ENCODE assay signal across 8 cellular contexts in the genomic region with DNA sequence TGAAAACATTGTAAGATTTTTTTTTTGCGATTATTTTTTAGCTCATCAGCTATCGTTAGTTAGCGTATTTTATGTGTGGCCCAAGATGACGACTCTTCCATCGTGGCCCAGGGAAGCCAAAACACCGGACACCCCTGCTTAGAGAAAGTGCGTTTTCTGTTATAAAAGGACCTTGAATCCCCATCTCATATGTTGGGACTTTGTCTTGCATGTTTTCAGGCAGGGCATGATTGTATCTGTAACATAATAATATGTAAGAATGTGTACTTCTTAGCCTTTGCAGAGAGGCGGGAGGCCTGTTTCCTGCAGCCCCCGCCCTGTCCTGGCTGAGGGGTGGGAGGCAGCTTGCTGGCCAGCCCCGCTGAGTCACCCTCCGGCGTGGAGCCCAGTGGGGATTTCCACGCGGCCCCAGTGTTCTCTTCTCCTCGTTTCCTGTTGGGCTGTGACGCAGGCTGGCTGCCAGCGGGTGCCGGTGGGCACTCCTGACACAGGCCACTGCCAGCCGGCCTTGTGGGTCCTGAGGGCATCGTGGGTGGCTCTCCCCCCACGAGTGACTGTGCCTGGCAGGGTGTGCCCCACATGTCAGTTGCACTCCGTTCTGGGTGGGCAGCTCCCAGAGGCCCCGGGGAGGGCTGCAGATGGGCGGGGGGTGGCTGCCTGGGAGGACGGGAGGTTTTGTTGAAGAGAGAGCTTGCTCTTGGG. TPM values are rescaled to one million over a fixed set of nuclear protein-coding genes. Genes with fewer than 3 reads are reported as not detected.
A peak's percentile ranks its signal among the peaks of the same experiment; 100 is the strongest.
DNase-seq lines count a peak whose midpoint lies in the region; ATAC-seq and TF ChIP-seq lines count a peak whose summit lies in the region.

No MANE protein-coding gene starts in this region.

- H3K27me3 Mint-ChIP-seq in activated CD8-positive, alpha-beta T cell treated with anti-CD3 and anti-CD28 coated beads for 36 hours, result no peaks in the 10 kb centered on the region
- peaks cover 3% of the 10 kb centered on the region for H3K27me3 Mint-ChIP-seq in dendritic cell treated with granulocyte-macrophage colony-stimulating factor and Interleukin-4, amounts not matched to agents 40 ng/mL and 50 ng/mL, for 4 days
- H3K27me3 Mint-ChIP-seq in mesothelial cell of epicardium (ENCODE audit: low read depth), result no peaks in the 10 kb centered on the region

- H3K36me3 Mint-ChIP-seq in activated CD8-positive, alpha-beta T cell treated with anti-CD3 and anti-CD28 coated beads for 36 hours (ENCODE audit: low read depth), result peaks cover 7% of the 10 kb centered on the region
- H3K36me3 Mint-ChIP-seq in dendritic cell treated with granulocyte-macrophage colony-stimulating factor and Interleukin-4, amounts not matched to agents 40 ng/mL and 50 ng/mL, for 4 days (ENCODE audit: low read depth), result no peaks in the 10 kb centered on the region
- no peaks in the 10 kb centered on the region for H3K36me3 Mint-ChIP-seq in mesothelial cell of epicardium

- ATAC-seq in GM18861 (IDR thresholded peaks at IDR 0.05; ENCODE audit: unreplicated experiment) (peak; percentile 61), HG03432 (IDR thresholded peaks at IDR 0.05; ENCODE audit: unreplicated experiment) (peak; percentile 87)
- peak; percentile 94 for ATAC-seq in activated CD8-positive, alpha-beta T cell treated with anti-CD3 and anti-CD28 coated beads for 36 hours

- CTCF ChIA-PET in activated CD8-positive, alpha-beta T cell treated with anti-CD3 and anti-CD28 coated beads for 36 hours (lab: Charles Lee), result interaction anchor here (1.1 to 1.3 kb wide), 4 partner anchors 19 to 312 kb away, joined by 3 to 5 read pairs (median 4); no protein-coding TSS in a partner anchor

- peak; percentile 93 for DNase-seq in activated CD8-positive, alpha-beta T cell treated with anti-CD3 and anti-CD28 coated beads for 36 hours
- peak; percentile 53 to 73 for DNase-seq in mesothelial cell of epicardium (ENCODE audit: low spot score in 2 of 2, unreplicated experiment in 2 of 2)
- DNase-seq in stimulated activated CD8-positive, alpha-beta memory T cell treated with anti-CD3 and anti-CD28 coated beads, Interleukin-15, amount 100 ng/mL, for 4 hours (ENCODE audit: low read depth in 2 of 2), result peak; percentile 76 to 85
- no peak for DNase-seq in NCI-H2081 (lab: John Stamatoyannopoulos, UW)
- DNase-seq in SKM-1 (lab: John Stamatoyannopoulos, UW; ENCODE audit: unreplicated experiment), result no peak

- TF ChIP-seq CTCF in activated CD8-positive, alpha-beta T cell treated with anti-CD3 and anti-CD28 coated beads for 36 hours (IDR thresholded peaks at IDR 0.05), result no peak
- no peak for TF ChIP-seq CTCF in mesothelial cell of epicardium (IDR thresholded peaks at IDR 0.05; ENCODE audit: unreplicated experiment)

- H3K27ac Mint-ChIP-seq in activated CD8-positive, alpha-beta T cell treated with anti-CD3 and anti-CD28 coated beads for 36 hours, result peak overlapping the region; percentile 97
- peak overlapping the region; percentile 95 for H3K27ac Mint-ChIP-seq in dendritic cell treated with granulocyte-macrophage colony-stimulating factor and Interleukin-4, amounts not matched to agents 40 ng/mL and 50 ng/mL, for 4 days
- peak overlapping the region; percentile 97 for H3K27ac Mint-ChIP-seq in mesothelial cell of epicardium

- POLR2A ChIA-PET in activated CD8-positive, alpha-beta T cell treated with anti-CD3 and anti-CD28 coated beads for 36 hours (lab: Charles Lee), result interaction anchor here (0.6 to 6.0 kb wide), 14 partner anchors 9 to 179 kb away, joined by 3 to 41 read pairs (median 4); no protein-coding TSS in a partner anchor

- peak overlapping the region; percentile 65 for H3K4me3 Mint-ChIP-seq in activated CD8-positive, alpha-beta T cell treated with anti-CD3 and anti-CD28 coated beads for 36 hours
- H3K4me3 Mint-ChIP-seq in dendritic cell treated with granulocyte-macrophage colony-stimulating factor and Interleukin-4, amounts not matched to agents 40 ng/mL and 50 ng/mL, for 4 days, result peak overlapping the region; percentile 64
- H3K4me3 Mint-ChIP-seq in mesothelial cell of epicardium, result peak overlapping the region; percentile 36

- H3K9me3 Mint-ChIP-seq in activated CD8-positive, alpha-beta T cell treated with anti-CD3 and anti-CD28 coated beads for 36 hours, result no peaks in the 10 kb centered on the region
- no peaks in the 10 kb centered on the region for H3K9me3 Mint-ChIP-seq in dendritic cell treated with granulocyte-macrophage colony-stimulating factor and Interleukin-4, amounts not matched to agents 40 ng/mL and 50 ng/mL, for 4 days
- H3K9me3 Mint-ChIP-seq in mesothelial cell of epicardium, result no peaks in the 10 kb centered on the region

- intact Hi-C loops in activated CD8-positive, alpha-beta T cell treated with anti-CD3 and anti-CD28 coated beads for 36 hours (cut with micrococcal nuclease), result loop anchor here (5.0 kb wide), 1 partner anchor 34 kb away; no protein-coding TSS in a partner anchor
- intact Hi-C loops in dendritic cell treated with granulocyte-macrophage colony-stimulating factor and Interleukin-4, amounts not matched to agents 40 ng/mL and 50 ng/mL, for 4 days (cut with micrococcal nuclease), result no loop called here

- H3K4me1 Mint-ChIP-seq in activated CD8-positive, alpha-beta T cell treated with anti-CD3 and anti-CD28 coated beads for 36 hours (ENCODE audit: low read depth), result peaks cover 76% of the 10 kb centered on the region
- peaks cover 85% of the 10 kb centered on the region for H3K4me1 Mint-ChIP-seq in dendritic cell treated with granulocyte-macrophage colony-stimulating factor and Interleukin-4, amounts not matched to agents 40 ng/mL and 50 ng/mL, for 4 days (ENCODE audit: low read depth)
- H3K4me1 Mint-ChIP-seq in mesothelial cell of epicardium, result peaks cover 74% of the 10 kb centered on the region

RNA-seq across cellular contexts. Expression of gene SMAD3, which starts 55.6 kb away (rescaled TPM):
- total RNA-seq in activated CD8-positive, alpha-beta T cell treated with anti-CD3 and anti-CD28 coated beads for 36 hours, result 10 to 100 TPM; 22.3 to 24.7 TPM
- total RNA-seq in mesothelial cell of epicardium, result 89.9 to 96.2 TPM (median 90.7 TPM) in 3 replicates

Comparison
In these comparisons a context has a peak if more than half of its experiments do, and no peak if none do; other contexts are left out.
1. DNase-seq: peak in activated CD8-positive, alpha-beta T cell treated with anti-CD3 and anti-CD28 coated beads for 36 hours (single experiment), mesothelial cell of epicardium (2 of 2) and stimulated activated CD8-positive, alpha-beta memory T cell treated with anti-CD3 and anti-CD28 coated beads, Interleukin-15, amount 100 ng/mL, for 4 hours (2 of 2); none in NCI-H2081 (0 of 2) and SKM-1 (single experiment).
2. Peak in every context shown above with its lines, with median percentiles within 50 percentile points of each other: ATAC-seq, H3K27ac Mint-ChIP-seq and H3K4me3 Mint-ChIP-seq.